Comparison of ENCODE assay signal across 1 cellular context in the genomic region with DNA sequence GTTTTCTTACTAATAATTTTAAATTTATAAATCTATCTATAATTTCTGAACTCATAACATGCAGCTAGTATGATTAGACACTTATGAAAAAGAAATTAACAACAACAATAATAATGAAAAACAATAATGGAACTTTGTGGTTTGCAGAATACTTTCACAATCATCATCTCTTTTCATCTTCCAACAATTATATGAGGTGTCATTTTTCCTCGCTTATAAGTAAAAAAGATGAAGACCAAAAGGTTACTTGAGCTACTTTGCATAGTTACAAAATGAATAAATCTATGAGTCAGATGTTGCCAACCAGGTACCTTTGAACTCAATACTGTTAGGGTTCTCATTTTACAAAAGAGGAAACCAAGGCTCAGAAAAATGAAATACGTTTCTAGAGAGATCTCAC.
TF ChIP-seq lines count a peak whose summit lies in the region.

No MANE protein-coding gene starts in this region.

TF ChIP-seq in HCT116, 20 proteins besides CTCF, POLR2A, EP300 and RAD21 (continued from another document):
- TF ChIP-seq REST (IDR thresholded peaks at IDR 0.05; ENCODE audit: low read depth) (no peak), ZNF274 (IDR thresholded peaks at IDR 0.05; ENCODE audit: low read depth, low read length) (no peak), ATF3 (IDR thresholded peaks at IDR 0.05) (no peak), SP1 (IDR thresholded peaks at IDR 0.05; ENCODE audit: low read depth) (no peak), ELF1 (IDR thresholded peaks at IDR 0.05; ENCODE audit: borderline replicate concordance, low read depth) (no peak), EGR1 (IDR thresholded peaks at IDR 0.05; ENCODE audit: low read depth) (no peak), POLR2AphosphoS5 (IDR thresholded peaks at IDR 0.05; ENCODE audit: low read depth, low read length) (no peak), EZH2phosphoT487 (IDR thresholded peaks at IDR 0.05; ENCODE audit: borderline replicate concordance) (no peak), CBX3 (IDR thresholded peaks at IDR 0.05; ENCODE audit: low read depth) (no peak)
- TF ChIP-seq, protein P1, sequence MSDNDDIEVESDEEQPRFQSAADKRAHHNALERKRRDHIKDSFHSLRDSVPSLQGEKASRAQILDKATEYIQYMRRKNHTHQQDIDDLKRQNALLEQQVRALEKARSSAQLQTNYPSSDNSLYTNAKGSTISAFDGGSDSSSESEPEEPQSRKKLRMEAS (IDR thresholded peaks at IDR 0.05): no peak
